28 cellular contexts compared by ENCODE assay signal in the genomic region with DNA sequence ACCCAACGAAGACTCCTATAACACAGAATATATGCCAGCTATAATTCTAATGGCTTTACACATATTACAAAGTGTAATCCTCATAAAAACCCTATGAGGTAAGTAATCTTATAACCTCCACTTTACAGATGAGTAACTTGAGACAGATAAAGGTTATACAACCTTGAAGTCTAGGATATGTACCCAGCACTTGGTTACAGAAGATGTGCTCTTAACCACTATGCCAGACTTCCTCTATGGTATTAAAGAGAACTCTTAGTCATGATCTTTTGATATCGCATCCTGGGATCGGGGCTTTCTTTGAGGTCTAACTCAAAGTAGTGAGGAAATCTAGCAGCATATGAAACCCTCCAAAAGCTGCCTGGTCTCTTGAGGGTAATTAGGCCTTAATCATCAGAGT.
"Had no signal": no experiment of that assay in that cellular context is flagged by ENCODE, and none has a peak within 500 bp of the region (broad histone marks: within the 10 kb centered on the region; RNA-seq: fewer than 3 reads in every experiment).

No MANE protein-coding gene starts in this region.

- H3K27me3 ChIP-seq: gastrocnemius medialis, heart left ventricle, hepatocyte, ovary, sigmoid colon, suprapubic skin, transverse colon, upper lobe of right lung, uterus had no signal

- H3K27ac ChIP-seq: epithelial cell of prostate, gastrocnemius medialis, heart left ventricle, hepatocyte, ovary, psoas muscle, sigmoid colon, suprapubic skin, transverse colon, upper lobe of right lung, uterus had no signal

- H3K36me3 ChIP-seq: gastrocnemius medialis, heart left ventricle, ovary, sigmoid colon, suprapubic skin, transverse colon, upper lobe of right lung, uterus had no signal

- H3K4me3 ChIP-seq: gastrocnemius medialis, heart left ventricle, hepatocyte, lung, ovary, psoas muscle, sigmoid colon, suprapubic skin, transverse colon, upper lobe of right lung, uterus had no signal

- ATAC-seq: esophagus mucosa; gastrocnemius medialis; heart left ventricle; left lobe of liver; natural killer cell; psoas muscle; right cardiac atrium; stimulated activated memory B cell treated with anti-CD40 and anti-IgM and Interleukin-4, amounts not matched to agents 10 μg/mL and 1 μg/mL and 100 μg/mL, for 72 hours; upper lobe of right lung had no signal

- H3K4me1 Mint-ChIP-seq: memory B cell; natural killer cell; stimulated activated memory B cell treated with anti-CD40 and anti-IgM and Interleukin-4, amounts not matched to agents 10 μg/mL and 1 μg/mL and 100 μg/mL, for 72 hours had no signal

- H3K9me3 Mint-ChIP-seq: endodermal cell; memory B cell; stimulated activated memory B cell treated with anti-CD40 and anti-IgM and Interleukin-4, amounts not matched to agents 10 μg/mL and 1 μg/mL and 100 μg/mL, for 72 hours; stimulated activated naive CD8-positive, alpha-beta T cell treated with anti-CD3 and anti-CD28 coated beads, Interleukin-15, Interleukin-2, amounts not matched to agents 100 ng/mL and 50 ng/mL, for 24 hours had no signal

- H3K4me1 ChIP-seq: gastrocnemius medialis, heart left ventricle, psoas muscle, sigmoid colon, transverse colon, upper lobe of right lung, uterus had no signal

- H3K36me3 Mint-ChIP-seq: stimulated activated memory B cell treated with anti-CD40 and anti-IgM and Interleukin-4, amounts not matched to agents 10 μg/mL and 1 μg/mL and 100 μg/mL, for 72 hours had no signal

- H3K27me3 Mint-ChIP-seq: dendritic cell treated with granulocyte-macrophage colony-stimulating factor and Interleukin-4, amounts not matched to agents 40 ng/mL and 50 ng/mL, for 4 days; memory B cell; stimulated activated memory B cell treated with anti-CD40 and anti-IgM and Interleukin-4, amounts not matched to agents 10 μg/mL and 1 μg/mL and 100 μg/mL, for 72 hours; stimulated activated naive CD8-positive, alpha-beta T cell treated with anti-CD3 and anti-CD28 coated beads, Interleukin-15, Interleukin-2, amounts not matched to agents 100 ng/mL and 50 ng/mL, for 24 hours had no signal

- H3K9me3 ChIP-seq: gastrocnemius medialis, heart left ventricle, ovary, psoas muscle, sigmoid colon, suprapubic skin, transverse colon, upper lobe of right lung, uterus had no signal

- DNase-seq: effector CD8-positive, alpha-beta T cell; endodermal cell; foreskin fibroblast; gastrocnemius medialis; heart left ventricle; kidney; natural killer cell; occipital lobe; ovary; posterior cingulate gyrus; psoas muscle; right cardiac atrium; sigmoid colon; stimulated activated CD4-positive, alpha-beta T cell treated with anti-CD3 and anti-CD28 coated beads, Interleukin-2, amount 100 ng/mL, for 24 hours; stimulated activated CD4-positive, alpha-beta T cell treated with anti-CD3 and anti-CD28 coated beads, Interleukin-4, amount 100 ng/mL, for 24 hours; transverse colon; upper lobe of right lung; uterus had no signal

- H3K4me3 Mint-ChIP-seq: dendritic cell treated with granulocyte-macrophage colony-stimulating factor and Interleukin-4, amounts not matched to agents 40 ng/mL and 50 ng/mL, for 4 days; endodermal cell; memory B cell; natural killer cell; stimulated activated memory B cell treated with anti-CD40 and anti-IgM and Interleukin-4, amounts not matched to agents 10 μg/mL and 1 μg/mL and 100 μg/mL, for 72 hours; stimulated activated naive CD8-positive, alpha-beta T cell treated with anti-CD3 and anti-CD28 coated beads, Interleukin-15, Interleukin-2, amounts not matched to agents 100 ng/mL and 50 ng/mL, for 24 hours had no signal

- H3K27ac Mint-ChIP-seq: dendritic cell treated with granulocyte-macrophage colony-stimulating factor and Interleukin-4, amounts not matched to agents 40 ng/mL and 50 ng/mL, for 4 days; endodermal cell; memory B cell; natural killer cell; stimulated activated memory B cell treated with anti-CD40 and anti-IgM and Interleukin-4, amounts not matched to agents 10 μg/mL and 1 μg/mL and 100 μg/mL, for 72 hours; stimulated activated naive CD8-positive, alpha-beta T cell treated with anti-CD3 and anti-CD28 coated beads, Interleukin-15, Interleukin-2, amounts not matched to agents 100 ng/mL and 50 ng/mL, for 24 hours had no signal
